ENCODE assay signal across 21 cellular contexts in genomic region chr10:4755286-4756009, GRCh38.
"Had no signal": no experiment of that assay in that cellular context is flagged by ENCODE, and none has a peak within 500 bp of the region (broad histone marks: within the 10 kb centered on the region; RNA-seq: fewer than 3 reads in every experiment).

No MANE protein-coding gene starts in this region.

- H3K36me3 ChIP-seq: breast epithelium, esophagus squamous epithelium, heart right ventricle, upper lobe of right lung had no signal

- H3K27me3 ChIP-seq: breast epithelium, esophagus squamous epithelium, heart right ventricle, upper lobe of right lung had no signal

- ATAC-seq: activated CD4-positive, alpha-beta T cell treated with anti-CD3 and anti-CD28 coated beads for 36 hours; activated T-helper 17 cell treated with anti-CD3 and anti-CD28 coated beads, Interleukin-2, amount 50 U/mL, for 72 hours; left lobe of liver; natural killer cell treated with Interleukin-12 subunit alpha and Interleukin-12 subunit beta and Interleukin-15 and Interleukin-18, amount 100 ng/mL, for 72 hours; upper lobe of right lung had no signal

- H3K27ac ChIP-seq: breast epithelium, coronary artery, esophagus squamous epithelium, heart right ventricle, upper lobe of right lung had no signal

- H3K4me1 ChIP-seq: breast epithelium, heart right ventricle, upper lobe of right lung had no signal

- DNase-seq: activated B cell treated with CpG ODN at 0.5 μM for 24 hours; activated CD4-positive, alpha-beta T cell treated with anti-CD3 and anti-CD28 coated beads for 36 hours; activated CD4-positive, alpha-beta T cell treated with anti-CD3 and anti-CD28 coated beads, Interleukin-2, amount 50 U/mL, for 4 hours; activated CD8-positive, alpha-beta memory T cell treated with anti-CD3 and anti-CD28 coated beads for 24 hours; activated CD8-positive, alpha-beta memory T cell treated with anti-CD3 and anti-CD28 coated beads, Interleukin-2, amount 50 U/mL, for 4 hours; activated T-cell treated with anti-CD3 and anti-CD28 coated beads, Interleukin-2, amount 50 U/mL, for 24 hours; amniotic stem cell; cerebellar nuclear complex; esophagus squamous epithelium; heart right ventricle; islet precursor cell; occipital lobe; stimulated activated CD4-positive, alpha-beta T cell treated with anti-CD3 and anti-CD28 coated beads, Interleukin-4, amount 100 ng/mL, for 24 hours; stimulated activated naive CD4-positive, alpha-beta T cell treated with Interleukin-2 at 50 U/mL for 16 hours; T1000; upper lobe of right lung had no signal

- H3K9me3 ChIP-seq: breast epithelium, esophagus squamous epithelium, heart right ventricle, upper lobe of right lung had no signal

- H3K4me3 ChIP-seq: breast epithelium, coronary artery, esophagus squamous epithelium, heart right ventricle, upper lobe of right lung had no signal
